11 cellular contexts compared by ENCODE assay signal in genomic region chr1:63772876-63773275, GRCh38. TPM values are rescaled to one million over a fixed set of nuclear protein-coding genes. Genes with fewer than 3 reads are reported as not detected.
DNase-seq lines count a peak whose midpoint lies in the region; ATAC-seq lines count a peak whose summit lies in the region.
"Had no signal": no experiment of that assay in that cellular context is flagged by ENCODE, and none has a peak within 500 bp of the region (broad histone marks: within the 10 kb centered on the region; RNA-seq: fewer than 3 reads in every experiment).

No MANE protein-coding gene starts in this region.

- H3K36me3 Mint-ChIP-seq in T-helper 1 cell treated with Interleukin-12 subunit alpha and Interleukin-12 subunit beta and Interleukin-4 antibody, amounts not matched to agents 30 μg/mL and 1 μg/mL, for 36 hours (ENCODE audit: low read depth): no peaks in the 10 kb centered on the region
- no peaks in the 10 kb centered on the region for H3K36me3 Mint-ChIP-seq in activated naive CD8-positive, alpha-beta T cell
- H3K36me3 Mint-ChIP-seq in natural killer cell treated with Interleukin-12 subunit alpha and Interleukin-12 subunit beta and Interleukin-15 and Interleukin-18, amount 100 ng/mL, for 72 hours: peaks cover 7% of the 10 kb centered on the region

- no peaks in the 10 kb centered on the region for H3K36me3 ChIP-seq in HUES48 (ENCODE audit: control insufficient read depth, insufficient read depth, low read length)
- H3K36me3 ChIP-seq: sigmoid colon had no signal

- no peak overlapping the region for H3K27ac Mint-ChIP-seq in T-helper 1 cell treated with Interleukin-12 subunit alpha and Interleukin-12 subunit beta and Interleukin-4 antibody, amounts not matched to agents 30 μg/mL and 1 μg/mL, for 36 hours
- no peak overlapping the region for H3K27ac Mint-ChIP-seq in activated naive CD8-positive, alpha-beta T cell
- no peak overlapping the region for H3K27ac Mint-ChIP-seq in natural killer cell treated with Interleukin-12 subunit alpha and Interleukin-12 subunit beta and Interleukin-15 and Interleukin-18, amount 100 ng/mL, for 72 hours

- H3K27me3 Mint-ChIP-seq in T-helper 1 cell treated with Interleukin-12 subunit alpha and Interleukin-12 subunit beta and Interleukin-4 antibody, amounts not matched to agents 30 μg/mL and 1 μg/mL, for 36 hours (ENCODE audit: low read depth): peaks cover 58% of the 10 kb centered on the region
- peaks cover 40% of the 10 kb centered on the region for H3K27me3 Mint-ChIP-seq in activated naive CD8-positive, alpha-beta T cell
- peaks cover 44 to 47% of the 10 kb centered on the region in 2 donors for H3K27me3 Mint-ChIP-seq in natural killer cell treated with Interleukin-12 subunit alpha and Interleukin-12 subunit beta and Interleukin-15 and Interleukin-18, amount 100 ng/mL, for 72 hours

- H3K4me3 Mint-ChIP-seq in T-helper 1 cell treated with Interleukin-12 subunit alpha and Interleukin-12 subunit beta and Interleukin-4 antibody, amounts not matched to agents 30 μg/mL and 1 μg/mL, for 36 hours: peak overlapping the region; percentile 62
- H3K4me3 Mint-ChIP-seq in activated naive CD8-positive, alpha-beta T cell: peak overlapping the region; percentile 55
- peak overlapping the region; percentile 54 for H3K4me3 Mint-ChIP-seq in natural killer cell treated with Interleukin-12 subunit alpha and Interleukin-12 subunit beta and Interleukin-15 and Interleukin-18, amount 100 ng/mL, for 72 hours

- peak overlapping the region; percentile 87 for H3K4me3 ChIP-seq in HUES48 (ENCODE audit: low read depth, low read length)
- H3K4me3 ChIP-seq: lung had no signal

- peaks cover 14% of the 10 kb centered on the region for H3K4me1 Mint-ChIP-seq in T-helper 1 cell treated with Interleukin-12 subunit alpha and Interleukin-12 subunit beta and Interleukin-4 antibody, amounts not matched to agents 30 μg/mL and 1 μg/mL, for 36 hours (ENCODE audit: low read depth)
- peaks cover 19% of the 10 kb centered on the region for H3K4me1 Mint-ChIP-seq in activated naive CD8-positive, alpha-beta T cell (ENCODE audit: low read depth)
- peaks cover 6% of the 10 kb centered on the region in 2 donors for H3K4me1 Mint-ChIP-seq in natural killer cell treated with Interleukin-12 subunit alpha and Interleukin-12 subunit beta and Interleukin-15 and Interleukin-18, amount 100 ng/mL, for 72 hours (ENCODE audit: low read depth in 2 of 2)

- H3K9me3 Mint-ChIP-seq in T-helper 1 cell treated with Interleukin-12 subunit alpha and Interleukin-12 subunit beta and Interleukin-4 antibody, amounts not matched to agents 30 μg/mL and 1 μg/mL, for 36 hours: no peaks in the 10 kb centered on the region
- no peaks in the 10 kb centered on the region for H3K9me3 Mint-ChIP-seq in activated naive CD8-positive, alpha-beta T cell (ENCODE audit: low read depth)
- H3K9me3 Mint-ChIP-seq in natural killer cell treated with Interleukin-12 subunit alpha and Interleukin-12 subunit beta and Interleukin-15 and Interleukin-18, amount 100 ng/mL, for 72 hours: no peaks in the 10 kb centered on the region

- no peak for DNase-seq in T-helper 1 cell
- DNase-seq in natural killer cell treated with Interleukin-12 subunit alpha and Interleukin-12 subunit beta and Interleukin-15 and Interleukin-18, amount 100 ng/mL, for 72 hours (ENCODE audit: low spot score): no peak
- DNase-seq in NCI-H748 (lab: John Stamatoyannopoulos, UW; ENCODE audit: unreplicated experiment): no peak
- DNase-seq in COLO829 (ENCODE audit: low spot score): no peak
- DNase-seq in epidermal melanocyte (ENCODE audit: insufficient read length, low spot score): no peak
- DNase-seq: NCI-H774, sigmoid colon had no signal

- peaks cover 44% of the 10 kb centered on the region for H3K4me1 ChIP-seq in HUES48 (ENCODE audit: control insufficient read depth, insufficient read depth, low read length)

- H3K27ac ChIP-seq in HUES48 (ENCODE audit: low read depth, low read length): peak overlapping the region; percentile 58

- no peaks in the 10 kb centered on the region for H3K27me3 ChIP-seq in HUES48 (ENCODE audit: control insufficient read depth, insufficient read depth, low read length)
- H3K27me3 ChIP-seq: sigmoid colon had no signal

- no peak overlapping the region for H3K9ac ChIP-seq in HUES48 (ENCODE audit: low read depth, low read length)

- no peak for ATAC-seq in natural killer cell treated with Interleukin-12 subunit alpha and Interleukin-12 subunit beta and Interleukin-15 and Interleukin-18, amount 100 ng/mL, for 72 hours

- no peaks in the 10 kb centered on the region for H3K9me3 ChIP-seq in HUES48 (ENCODE audit: control insufficient read depth, insufficient read depth, low read length)
- H3K9me3 ChIP-seq: sigmoid colon had no signal

RNA-seq across cellular contexts. Expression of gene ROR1, which starts 0.9 kb away (rescaled TPM):
- under 1 TPM in 1 of 2 donors, not detected in 1; 0.38 TPM for total RNA-seq in natural killer cell treated with Interleukin-12 subunit alpha and Interleukin-12 subunit beta and Interleukin-15 and Interleukin-18, amount 100 ng/mL, for 72 hours
